ENCODE assay signal across 17 cellular contexts in the genomic region with DNA sequence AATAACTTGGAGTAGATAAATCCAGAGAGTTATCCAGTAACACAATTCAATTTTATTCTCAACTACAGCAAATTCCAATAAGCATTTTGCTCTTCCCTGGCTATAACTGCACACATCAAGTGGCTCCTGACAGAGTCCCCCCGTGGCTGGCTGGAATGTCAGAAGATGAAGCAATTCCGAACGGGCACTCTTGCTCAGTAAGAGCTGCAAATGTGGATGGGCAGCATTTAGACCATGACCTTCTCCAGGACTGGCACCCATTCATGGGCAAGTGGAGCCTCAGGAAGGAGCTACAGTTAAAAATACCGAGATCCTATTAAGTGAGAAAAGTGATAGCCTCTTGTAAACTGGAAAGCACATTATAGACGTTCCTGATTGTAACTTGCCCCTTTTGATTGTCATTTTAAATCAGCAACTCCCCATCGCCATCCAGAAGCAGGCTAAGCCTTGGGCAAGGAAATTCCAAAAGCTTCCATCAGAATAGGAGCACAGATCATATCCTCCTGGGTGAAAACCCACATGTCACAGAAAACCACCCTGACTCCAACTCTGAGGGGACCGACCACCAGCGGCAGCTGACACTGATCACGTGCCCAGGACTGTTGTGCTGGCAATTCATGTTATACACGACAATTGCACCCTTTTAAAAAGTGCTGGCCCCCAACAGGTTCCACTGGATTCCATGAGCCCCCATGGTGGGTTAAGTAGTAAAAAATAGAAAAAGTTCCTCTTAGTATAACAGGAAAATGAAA. TPM values are rescaled to one million over a fixed set of nuclear protein-coding genes. Genes with fewer than 3 reads are reported as not detected.
A peak's percentile ranks its signal among the peaks of the same experiment; 100 is the strongest.
DNase-seq lines count a peak whose midpoint lies in the region; ATAC-seq and TF ChIP-seq lines count a peak whose summit lies in the region.
"Had no signal": no experiment of that assay in that cellular context is flagged by ENCODE, and none has a peak within 500 bp of the region (broad histone marks: within the 10 kb centered on the region; RNA-seq: fewer than 3 reads in every experiment).

No MANE protein-coding gene starts in this region.

- intact Hi-C loops in activated CD4-positive, alpha-beta T cell treated with anti-CD3 and anti-CD28 coated beads for 36 hours (cut with DNase I, micrococcal nuclease): no loop called here
- intact Hi-C loops in Right ventricle myocardium superior (cut with DNase I): no loop called here
- intact Hi-C loops in psoas muscle (cut with DNase I): loop anchor here in 1 of 2 donors (5.0 kb wide), 1 partner anchor 39 kb away; no protein-coding TSS in a partner anchor

- no peaks in the 10 kb centered on the region for H3K9me3 ChIP-seq in SK-N-MC (ENCODE audit: low read depth, low read length)
- H3K9me3 ChIP-seq in psoas muscle: no peaks in the 10 kb centered on the region
- H3K9me3 ChIP-seq: thoracic aorta had no signal

- peaks cover 48% of the 10 kb centered on the region for H3K4me1 ChIP-seq in psoas muscle

- POLR2A ChIA-PET in activated CD4-positive, alpha-beta T cell treated with anti-CD3 and anti-CD28 coated beads for 36 hours (lab: Charles Lee): no interaction called here

- H3K27me3 Mint-ChIP-seq in activated CD4-positive, alpha-beta T cell treated with anti-CD3 and anti-CD28 coated beads for 36 hours: no peaks in the 10 kb centered on the region

- no peak overlapping the region for H3K4me3 Mint-ChIP-seq in activated CD4-positive, alpha-beta T cell treated with anti-CD3 and anti-CD28 coated beads for 36 hours

- peak overlapping the region; percentile 40; the same call in 1 of the 2 replicates for H3K4me3 ChIP-seq in SK-N-MC
- peak overlapping the region; percentile 33 for H3K4me3 ChIP-seq in psoas muscle
- H3K4me3 ChIP-seq: coronary artery, thoracic aorta had no signal

- no peak for DNase-seq in activated CD4-positive, alpha-beta T cell treated with anti-CD3 and anti-CD28 coated beads for 36 hours
- no peak for DNase-seq in activated CD4-positive, alpha-beta T cell treated with anti-CD3 and anti-CD28 coated beads for 4 hours
- DNase-seq in SK-N-MC (ENCODE audit: low read depth, low spot score) (no peak), Right ventricle myocardium superior (no peak), psoas muscle (no peak), SW 1271 (lab: John Stamatoyannopoulos, UW) (no peak), retina (no peak), amygdala (lab: John Stamatoyannopoulos, UW) (no peak)
- DNase-seq: 8988T; activated T-cell treated with anti-CD3 and anti-CD28 coated beads, Interleukin-2, amount 50 U/mL, for 48 hours; DMS 273 treated with DMSO at 0.1 percent for 48 hours; NCI-H345 had no signal

- peak overlapping the region; percentile 12 for H3K27ac Mint-ChIP-seq in activated CD4-positive, alpha-beta T cell treated with anti-CD3 and anti-CD28 coated beads for 36 hours

- CTCF ChIA-PET in activated CD4-positive, alpha-beta T cell treated with anti-CD3 and anti-CD28 coated beads for 36 hours (lab: Charles Lee): interaction anchor here (0.7 to 1.7 kb wide), 5 partner anchors 10 to 37 kb away, joined by 3 to 5 read pairs (median 5); no protein-coding TSS in a partner anchor

- H3K4me1 Mint-ChIP-seq in activated CD4-positive, alpha-beta T cell treated with anti-CD3 and anti-CD28 coated beads for 36 hours: peaks cover 80% of the 10 kb centered on the region

- 32 to 49% (median 37%) methylated on average over 10 of the region's 10 CpGs for WGBS in psoas muscle, 3 donors

- H3K36me3 Mint-ChIP-seq in activated CD4-positive, alpha-beta T cell treated with anti-CD3 and anti-CD28 coated beads for 36 hours (ENCODE audit: low read depth): peaks cover 7% of the 10 kb centered on the region

- no peak for ATAC-seq in activated CD4-positive, alpha-beta T cell treated with anti-CD3 and anti-CD28 coated beads for 36 hours
- ATAC-seq in Right ventricle myocardium superior (ENCODE audit: poor library complexity) (peak; percentile 37), psoas muscle (peak; percentile 44 to 57 (median 50))

- H3K9me3 Mint-ChIP-seq in activated CD4-positive, alpha-beta T cell treated with anti-CD3 and anti-CD28 coated beads for 36 hours (ENCODE audit: low read depth): no peaks in the 10 kb centered on the region

- H3K36me3 ChIP-seq in SK-N-MC (ENCODE audit: insufficient read depth, low read length) (no peaks in the 10 kb centered on the region), psoas muscle (ENCODE audit: insufficient read depth in 1 of 2, low read depth in 1 of 2) (no peaks in the 10 kb centered on the region)
- H3K36me3 ChIP-seq: thoracic aorta had no signal

- H3K27me3 ChIP-seq in psoas muscle (ENCODE audit: insufficient read depth in 3 of 3, low read length in 2 of 3): no peaks in the 10 kb centered on the region

- H3K27ac ChIP-seq in SK-N-MC: peak overlapping the region; percentile 81
- peak overlapping the region; percentile 73 for H3K27ac ChIP-seq in psoas muscle
- H3K27ac ChIP-seq: coronary artery, thoracic aorta had no signal

- TF ChIP-seq CTCF in psoas muscle (IDR thresholded peaks at IDR 0.05): no peak

- no peak overlapping the region for H3K9ac ChIP-seq in SK-N-MC (ENCODE audit: insufficient read length)

RNA-seq across cellular contexts. Expression of gene UBE2O, which starts 7.1 kb away (rescaled TPM):
- 10 to 100 TPM; 28.1 to 30.7 TPM for total RNA-seq in activated CD4-positive, alpha-beta T cell treated with anti-CD3 and anti-CD28 coated beads for 36 hours
- 35.9 TPM for total RNA-seq in Right ventricle myocardium superior
- 10 to 100 TPM; 37.3 to 45.5 (median 39.7) TPM for total RNA-seq in psoas muscle
- 10 to 100 TPM; 11.6 to 23.9 (median 12.3) TPM for polyA plus RNA-seq in psoas muscle

RNA-seq across cellular contexts. Expression of gene AANAT, which starts 21.5 kb away (rescaled TPM):
- under 1 TPM in 1 of 2 experiments, not detected in 1; 0.16 TPM for total RNA-seq in activated CD4-positive, alpha-beta T cell treated with anti-CD3 and anti-CD28 coated beads for 36 hours
- not detected for total RNA-seq in Right ventricle myocardium superior
- not detected for total RNA-seq in psoas muscle
- under 1 TPM in 2 of 3 donors, not detected in 1; 0.09 to 0.13 TPM for polyA plus RNA-seq in psoas muscle
- total RNA-seq: glomerular endothelial cell, M059J, RPMI7951, thoracic aorta had no signal

RNA-seq across cellular contexts. Expression of gene RHBDF2, which starts 55.4 kb away (rescaled TPM):
- total RNA-seq in activated CD4-positive, alpha-beta T cell treated with anti-CD3 and anti-CD28 coated beads for 36 hours: 10 to 100 TPM; 23.9 to 28.4 TPM
- 15.4 TPM for total RNA-seq in Right ventricle myocardium superior
- total RNA-seq in psoas muscle: 10 to 100 TPM in 3 of 4 donors, 1 to 10 TPM in 1; 6.6 to 23.1 (median 12.4) TPM
- polyA plus RNA-seq in psoas muscle: 10 to 100 TPM; 11.2 to 14.7 (median 13.9) TPM
